8 cellular contexts compared by ENCODE assay signal in genomic region chr17:4997302-4998026, GRCh38. TPM values are rescaled to one million over a fixed set of nuclear protein-coding genes. Genes with fewer than 3 reads are reported as not detected.
DNase-seq lines count a peak whose midpoint lies in the region; ATAC-seq and TF ChIP-seq lines count a peak whose summit lies in the region.

Gene INCA1, minus strand, starts transcription at chr17:4997522. Its CDS starts 3,085 bp downstream, at chr17:4994437.
Gene KIF1C, plus strand, starts transcription at chr17:4997950. Its CDS starts 2,297 bp downstream, at chr17:5000247.

- CTCF ChIA-PET in Calu3 (lab: Charles Lee), result no interaction called here

- peaks cover 17% of the 10 kb centered on the region for H3K36me3 ChIP-seq in OCI-LY3 (replicated peaks; ENCODE audit: low read depth, low read length)
- peaks cover 10% of the 10 kb centered on the region for H3K36me3 ChIP-seq in mucosa of stomach (ENCODE audit: control insufficient read depth, insufficient read depth, low read length)

- H3K4me2 ChIP-seq in OCI-LY3 (ENCODE audit: low read length), result peak within 1 kb of the TSS; percentile 90

- H3K27me3 ChIP-seq in OCI-LY3 (ENCODE audit: low read depth, low read length) (no peaks in the 10 kb centered on the region), mucosa of stomach (ENCODE audit: control insufficient read depth, insufficient read depth, low read length) (no peaks in the 10 kb centered on the region)

- peaks cover 24% of the 10 kb centered on the region for H3K79me2 ChIP-seq in OCI-LY3 (ENCODE audit: low read length)

- H3K27me3 Mint-ChIP-seq in Calu3 (ENCODE audit: unreplicated experiment), result no peaks in the 10 kb centered on the region

- H2AFZ ChIP-seq in OCI-LY3 (ENCODE audit: low read depth, low read length), result no peak within 1 kb of the TSS

- H3K36me3 Mint-ChIP-seq in Calu3 (ENCODE audit: insufficient read depth, unreplicated experiment), result peaks cover 33% of the 10 kb centered on the region

- TF ChIP-seq CTCF in Calu3 (IDR thresholded peaks at IDR 0.05; ENCODE audit: unreplicated experiment) (no peak), OCI-LY3 (IDR thresholded peaks at IDR 0.05; ENCODE audit: low read depth, low read length) (no peak), epithelial cell of proximal tubule (conservative IDR thresholded peaks at IDR 0.05; ENCODE audit: low read depth, low read length) (no peak)

- peak within 1 kb of the TSS; percentile 100 for H3K4me3 ChIP-seq in OCI-LY3 (ENCODE audit: low read length)
- peak within 1 kb of the TSS; percentile 99 for H3K4me3 ChIP-seq in epithelial cell of proximal tubule (ENCODE audit: low read depth, low read length)
- H3K4me3 ChIP-seq in mucosa of stomach (ENCODE audit: low read length), result peak within 1 kb of the TSS; percentile 90

- no peaks in the 10 kb centered on the region for H4K20me1 ChIP-seq in OCI-LY3 (ENCODE audit: insufficient read depth, low read length)

- no peaks in the 10 kb centered on the region for H3K9me3 Mint-ChIP-seq in Calu3 (ENCODE audit: low read depth, unreplicated experiment)

- peak; percentile 72 for ATAC-seq in GM21367 (IDR thresholded peaks at IDR 0.05; ENCODE audit: unreplicated experiment)

- peak within 1 kb of the TSS; percentile 87 for H3K4me3 Mint-ChIP-seq in Calu3 (ENCODE audit: low read depth, unreplicated experiment)

- H3K27ac Mint-ChIP-seq in Calu3 (ENCODE audit: unreplicated experiment), result peak within 1 kb of the TSS; percentile 68

- intact Hi-C loops in Calu3 (cut with micrococcal nuclease; ENCODE audit: unreplicated experiment), result no loop called here

- peaks cover 17% of the 10 kb centered on the region for H3K4me1 Mint-ChIP-seq in Calu3 (ENCODE audit: low read depth, unreplicated experiment)

- peak within 1 kb of the TSS; percentile 99 for H3K9ac ChIP-seq in OCI-LY3 (ENCODE audit: low read length)
- peak within 1 kb of the TSS; percentile 87 for H3K9ac ChIP-seq in mucosa of stomach (ENCODE audit: low read length)

- H3K4me1 ChIP-seq in OCI-LY3 (ENCODE audit: low read length) (peaks cover 13% of the 10 kb centered on the region), mucosa of stomach (ENCODE audit: control insufficient read depth, insufficient read depth, low read length) (peaks cover 27% of the 10 kb centered on the region)

- H3K9me3 ChIP-seq in OCI-LY3 (ENCODE audit: insufficient read depth, low read length) (no peaks in the 10 kb centered on the region), mucosa of stomach (ENCODE audit: control insufficient read depth, low read length) (no peaks in the 10 kb centered on the region)

- no TSS peak for BruUV-seq in Calu3 (replicated peaks; lab: Mats Ljungman, UMichigan)

- peak; percentile 87 for DNase-seq in Calu3
- DNase-seq in HT1080 (ENCODE audit: low read depth), result peak; percentile 86
- peak; percentile 91 for DNase-seq in activated T-cell treated with anti-CD3 and anti-CD28 coated beads for 48 hours (ENCODE audit: low read depth)
- DNase-seq in epithelial cell of proximal tubule (ENCODE audit: low read depth), result peak; percentile 30
- peak; percentile 93 for DNase-seq in stimulated activated CD8-positive, alpha-beta memory T cell treated with anti-CD3 and anti-CD28 coated beads, Interleukin-4, amount 100 ng/mL, for 48 hours

- H3K27ac ChIP-seq in OCI-LY3 (ENCODE audit: low read length), result peak within 1 kb of the TSS; percentile 70

RNA-seq across cellular contexts. Expression of gene INCA1, which starts in this region (rescaled TPM):
- 0.54 TPM in 1 of 2 replicates, not detected in the other for total RNA-seq in Calu3 (2022)
- 0.08 TPM in 1 of 2 replicates, not detected in the other for total RNA-seq in HT1080 (2014; rRNA removed; shearing (Covaris generic))
- 0.13 and 0.25 TPM in 2 replicates for polyA plus RNA-seq in HT1080 (2015; cell fraction: cytosol; rRNA removed)
- polyA plus RNA-seq in HT1080 (2015; cell fraction: nucleus; rRNA removed), result 0.20 and 0.22 TPM in 2 replicates
- 0.14 TPM in 1 of 2 replicates, not detected in the other for total RNA-seq in epithelial cell of proximal tubule

RNA-seq across cellular contexts. Expression of gene KIF1C, which starts in this region (rescaled TPM):
- total RNA-seq in Calu3 (2022), result 65.9 and 69.4 TPM in 2 replicates
- total RNA-seq in HT1080 (2014; rRNA removed; shearing (Covaris generic)), result 64.3 and 67.6 TPM in 2 replicates
- 37.8 and 44.4 TPM in 2 replicates for polyA plus RNA-seq in HT1080 (2015; cell fraction: cytosol; rRNA removed)
- polyA plus RNA-seq in HT1080 (2015; cell fraction: nucleus; rRNA removed), result 32.0 and 35.8 TPM in 2 replicates
- 75.0 and 81.3 TPM in 2 replicates for total RNA-seq in epithelial cell of proximal tubule

Comparison
In these comparisons a context has a peak if more than half of its experiments do, and no peak if none do; other contexts are left out.
1. Peak in every context shown above with its lines: DNase-seq, ATAC-seq, H3K4me3 ChIP-seq and H3K27ac ChIP-seq.
2. DNase-seq: peak in every context shown above with its lines; median percentile 93 in stimulated activated CD8-positive, alpha-beta memory T cell treated with anti-CD3 and anti-CD28 coated beads, Interleukin-4, amount 100 ng/mL, for 48 hours; 91 in activated T-cell treated with anti-CD3 and anti-CD28 coated beads for 48 hours; 87 in Calu3; 86 in HT1080; 30 in epithelial cell of proximal tubule.